In genomic region chr20:348972-349841, GRCh38 we compare ENCODE assay signal across 13 cellular contexts. TPM values are rescaled to one million over a fixed set of nuclear protein-coding genes. Genes with fewer than 3 reads are reported as not detected.
DNase-seq lines count a peak whose midpoint lies in the region; ATAC-seq and TF ChIP-seq lines count a peak whose summit lies in the region.
"Had no signal": no experiment of that assay in that cellular context is flagged by ENCODE, and none has a peak within 500 bp of the region (broad histone marks: within the 10 kb centered on the region; RNA-seq: fewer than 3 reads in every experiment).

No MANE protein-coding gene starts in this region.

- no peak overlapping the region for H3K4me3 Mint-ChIP-seq in activated CD4-positive, alpha-beta T cell treated with anti-CD3 and anti-CD28 coated beads, Interleukin-2, amount 10 ng/mL, durations not matched to agents 7 days and 5 days
- peak overlapping the region in 3 of 5 donors; percentile 88 to 98 (median 91) for H3K4me3 Mint-ChIP-seq in immature natural killer cell

- WGBS in stomach, 5 donors: 74 to 89% (median 82%) methylated on average over 12 to 19 of the region's 19 CpGs

- POLR2A ChIA-PET in activated CD4-positive, alpha-beta T cell treated with anti-CD3 and anti-CD28 coated beads, Interleukin-2, amount 10 ng/mL, durations not matched to agents 7 days and 5 days (lab: Charles Lee): no interaction called here

- H3K27me3 Mint-ChIP-seq in activated CD4-positive, alpha-beta T cell treated with anti-CD3 and anti-CD28 coated beads, Interleukin-2, amount 10 ng/mL, durations not matched to agents 7 days and 5 days: peaks cover 12% of the 10 kb centered on the region
- peaks cover 3 to 6% (median 4%) of the 10 kb centered on the region in 3 donors for H3K27me3 Mint-ChIP-seq in immature natural killer cell (ENCODE audit: low read depth in 3 of 3)

- peaks cover 0 to 25% (median 16%) of the 10 kb centered on the region in 4 donors for H3K36me3 ChIP-seq in stomach

- TF ChIP-seq POLR2A in stomach (IDR thresholded peaks at IDR 0.05): no peak

- intact Hi-C loops in stomach (cut with DNase I; ENCODE audit: low total_unique reads): no loop called here

- H3K9me3 Mint-ChIP-seq in activated CD4-positive, alpha-beta T cell treated with anti-CD3 and anti-CD28 coated beads, Interleukin-2, amount 10 ng/mL, durations not matched to agents 7 days and 5 days: no peaks in the 10 kb centered on the region
- H3K9me3 Mint-ChIP-seq in immature natural killer cell: no peaks in the 10 kb centered on the region
- H3K9me3 Mint-ChIP-seq: T-helper 2 cell treated with Interferon-gamma antibody and Interleukin-4, amounts not matched to agents 5 μg/mL and 100 μg/mL, for 36 hours had no signal

- H3K4me1 ChIP-seq in stomach: peaks cover 16 to 52% (median 37%) of the 10 kb centered on the region in 4 donors

- no peak for TF ChIP-seq EP300 in stomach (IDR thresholded peaks at IDR 0.05)

- DNase-seq in activated CD4-positive, alpha-beta T cell treated with anti-CD3 and anti-CD28 coated beads, Interleukin-2, amount 10 ng/mL, durations not matched to agents 7 days and 5 days: no peak
- no peak for DNase-seq in activated CD4-positive, alpha-beta T cell treated with anti-CD3 and anti-CD28 coated beads, Interleukin-2, amount 50 U/mL, for 4 hours
- DNase-seq in immature natural killer cell: no peak
- DNase-seq in stomach: peak; percentile 58
- no peak for DNase-seq in GM03348 (ENCODE audit: low spot score)
- no peak for DNase-seq in MV-4-11 (lab: John Stamatoyannopoulos, UW)
- DNase-seq: DMS53, islet precursor cell, NCI-H2171 had no signal

- H3K27ac Mint-ChIP-seq in activated CD4-positive, alpha-beta T cell treated with anti-CD3 and anti-CD28 coated beads, Interleukin-2, amount 10 ng/mL, durations not matched to agents 7 days and 5 days: peak overlapping the region; percentile 47
- H3K27ac Mint-ChIP-seq in immature natural killer cell: no peak overlapping the region

- H3K4me3 ChIP-seq in stomach: no peak overlapping the region

- no peaks in the 10 kb centered on the region for H3K36me3 Mint-ChIP-seq in activated CD4-positive, alpha-beta T cell treated with anti-CD3 and anti-CD28 coated beads, Interleukin-2, amount 10 ng/mL, durations not matched to agents 7 days and 5 days (ENCODE audit: low read depth)
- H3K36me3 Mint-ChIP-seq in immature natural killer cell: no peaks in the 10 kb centered on the region

- ATAC-seq in GM18519 (IDR thresholded peaks at IDR 0.05; ENCODE audit: low FRiP score, unreplicated experiment): no peak

- H3K9me3 ChIP-seq in stomach: no peaks in the 10 kb centered on the region
- H3K9me3 ChIP-seq: upper lobe of left lung had no signal

- CTCF ChIA-PET in activated CD4-positive, alpha-beta T cell treated with anti-CD3 and anti-CD28 coated beads, Interleukin-2, amount 10 ng/mL, durations not matched to agents 7 days and 5 days (lab: Charles Lee): interaction anchor here (0.5 kb wide), 1 partner anchor 43 kb away, joined by 4 read pairs; no protein-coding TSS in a partner anchor

- TF ChIP-seq CTCF in VCaP (conservative IDR thresholded peaks at IDR 0.05): no peak
- TF ChIP-seq CTCF in stomach (IDR thresholded peaks at IDR 0.05): no peak

- H3K27ac ChIP-seq in VCaP (peak overlapping the region; percentile 97), stomach (peak overlapping the region in 1 of 5 donors; percentile 94)

- no peaks in the 10 kb centered on the region for H3K27me3 ChIP-seq in stomach
- H3K27me3 ChIP-seq: upper lobe of left lung had no signal

- peaks cover 29% of the 10 kb centered on the region for H3K4me1 Mint-ChIP-seq in activated CD4-positive, alpha-beta T cell treated with anti-CD3 and anti-CD28 coated beads, Interleukin-2, amount 10 ng/mL, durations not matched to agents 7 days and 5 days
- peaks cover 16 to 25% of the 10 kb centered on the region in 2 donors for H3K4me1 Mint-ChIP-seq in immature natural killer cell

RNA-seq across cellular contexts. Expression of gene NRSN2, which starts 2.3 kb away (rescaled TPM):
- total RNA-seq in activated CD4-positive, alpha-beta T cell treated with anti-CD3 and anti-CD28 coated beads, Interleukin-2, amount 10 ng/mL, durations not matched to agents 7 days and 5 days: 1 to 10 TPM in 1 of 2 experiments, under 1 TPM in 1; 0.87 to 1.2 TPM
- 1 to 10 TPM; 6.7 to 8.9 (median 7.1) TPM for polyA plus RNA-seq in immature natural killer cell
- 10 to 100 TPM in 4 of 5 donors, under 1 TPM in 1; 0.89 to 36.5 (median 15.2) TPM for total RNA-seq in stomach
- 10 to 100 TPM in 2 of 3 donors, 1 to 10 TPM in 1; 9.8 to 21.0 (median 20.2) TPM for polyA plus RNA-seq in stomach

RNA-seq across cellular contexts. Expression of gene SOX12, which starts 23.9 kb away (rescaled TPM):
- total RNA-seq in activated CD4-positive, alpha-beta T cell treated with anti-CD3 and anti-CD28 coated beads, Interleukin-2, amount 10 ng/mL, durations not matched to agents 7 days and 5 days: 1 to 10 TPM; 5.6 to 6.0 TPM
- polyA plus RNA-seq in immature natural killer cell: under 1 TPM; 0.08 to 0.27 (median 0.21) TPM
- 10 to 100 TPM in 2 of 5 donors, 1 to 10 TPM in 3; 1.5 to 20.3 (median 5.4) TPM for total RNA-seq in stomach
- polyA plus RNA-seq in stomach: 1 to 10 TPM; 1.7 to 2.8 (median 2.6) TPM

RNA-seq across cellular contexts. Expression of gene TRIB3, which starts 31.4 kb away (rescaled TPM):
- total RNA-seq in activated CD4-positive, alpha-beta T cell treated with anti-CD3 and anti-CD28 coated beads, Interleukin-2, amount 10 ng/mL, durations not matched to agents 7 days and 5 days: 10 to 100 TPM; 16.0 to 18.8 TPM
- polyA plus RNA-seq in immature natural killer cell (10 to 100 TPM; 17.0 to 27.6 (median 25.0) TPM), stomach (10 to 100 TPM in 2 of 3 donors, 1 to 10 TPM in 1; 8.7 to 15.8 (median 12.6) TPM)
- total RNA-seq in stomach: 10 to 100 TPM in 2 of 5 donors, 1 to 10 TPM in 3; 1.7 to 17.7 (median 3.6) TPM

RNA-seq across cellular contexts. Expression of gene ZCCHC3, which starts 51.8 kb away (rescaled TPM):
- total RNA-seq in activated CD4-positive, alpha-beta T cell treated with anti-CD3 and anti-CD28 coated beads, Interleukin-2, amount 10 ng/mL, durations not matched to agents 7 days and 5 days: 10 to 100 TPM; 26.4 to 27.1 TPM
- polyA plus RNA-seq in immature natural killer cell: 10 to 100 TPM in 1 of 3 donors, 1 to 10 TPM in 2; 2.1 to 14.0 (median 6.1) TPM
- 10 to 100 TPM; 10.6 to 59.1 (median 18.7) TPM for total RNA-seq in stomach
- 1 to 10 TPM; 6.2 to 9.0 (median 8.6) TPM for polyA plus RNA-seq in stomach

RNA-seq across cellular contexts. Expression of gene C20orf96, which starts 58.7 kb away (rescaled TPM):
- 1 to 10 TPM; 7.8 to 8.2 TPM for total RNA-seq in activated CD4-positive, alpha-beta T cell treated with anti-CD3 and anti-CD28 coated beads, Interleukin-2, amount 10 ng/mL, durations not matched to agents 7 days and 5 days
- polyA plus RNA-seq in immature natural killer cell: under 1 TPM; 0.23 to 0.50 (median 0.32) TPM
- total RNA-seq in stomach: 10 to 100 TPM in 1 of 5 donors, 1 to 10 TPM in 4; 3.1 to 23.9 (median 5.4) TPM
- polyA plus RNA-seq in stomach: 1 to 10 TPM; 3.9 to 5.2 (median 5.0) TPM
